In the genomic region with DNA sequence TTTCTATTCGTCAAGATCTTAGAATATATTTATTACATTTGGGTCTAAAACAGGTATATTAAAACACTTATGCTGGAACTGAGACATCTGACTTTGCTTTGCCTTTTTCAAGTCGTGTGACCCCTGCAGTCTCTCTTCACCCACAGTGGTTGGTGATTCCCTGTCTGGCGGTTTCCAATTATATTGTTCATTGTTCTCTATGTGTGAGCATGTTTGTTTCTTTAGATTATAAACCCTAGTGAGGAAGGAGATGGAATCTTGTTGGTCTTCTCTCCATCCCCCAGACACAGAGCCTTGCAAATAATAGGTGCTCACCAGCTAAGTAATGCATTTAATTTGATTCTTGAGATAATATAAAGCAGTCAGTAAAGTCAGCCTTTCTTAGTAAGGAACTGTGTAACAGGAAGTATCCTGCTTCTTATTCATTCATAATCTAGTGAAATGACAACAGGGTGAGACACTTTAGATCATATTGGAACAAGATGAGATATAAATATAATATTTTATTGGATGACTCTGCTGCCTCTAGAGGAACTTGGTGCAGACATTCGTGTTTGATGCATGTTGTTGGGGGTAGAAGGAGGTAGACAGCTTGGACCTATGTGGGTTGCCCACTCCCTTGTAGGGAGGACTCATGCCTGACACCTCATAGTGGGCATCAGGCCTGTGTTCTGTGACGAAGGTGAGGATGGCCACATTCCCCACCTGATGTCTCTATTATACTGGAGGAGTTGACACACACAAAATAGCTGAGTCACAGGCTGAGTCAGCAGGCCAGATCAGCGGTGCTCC, we compare ENCODE assay signal across 10 cellular contexts.
DNase-seq lines count a peak whose midpoint lies in the region; ATAC-seq and TF ChIP-seq lines count a peak whose summit lies in the region.
"Had no signal": no experiment of that assay in that cellular context is flagged by ENCODE, and none has a peak within 500 bp of the region (broad histone marks: within the 10 kb centered on the region; RNA-seq: fewer than 3 reads in every experiment).

No MANE protein-coding gene starts in this region.

- no peaks in the 10 kb centered on the region for H3K36me3 Mint-ChIP-seq in osteocyte (ENCODE audit: unreplicated experiment)

- ATAC-seq in HG02678 (IDR thresholded peaks at IDR 0.05; ENCODE audit: unreplicated experiment) (no peak), HG03520 (IDR thresholded peaks at IDR 0.05; ENCODE audit: unreplicated experiment) (no peak)

- H3K9me3 Mint-ChIP-seq in osteocyte (ENCODE audit: unreplicated experiment) = no peaks in the 10 kb centered on the region

- H3K27ac ChIP-seq in cingulate gyrus (ENCODE audit: low read depth, low read length) = peak overlapping the region; percentile 65
- H3K27ac ChIP-seq: pancreas had no signal

- no peak for TF ChIP-seq CTCF in NB4 (IDR thresholded peaks at IDR 0.05; ENCODE audit: low read depth, low read length)
- no peak for TF ChIP-seq CTCF in osteocyte (IDR thresholded peaks at IDR 0.05)

- peaks cover 54% of the 10 kb centered on the region for H3K4me1 Mint-ChIP-seq in osteocyte (ENCODE audit: unreplicated experiment)
- H3K4me1 Mint-ChIP-seq: B cell had no signal

- no peak overlapping the region for H3K4me3 Mint-ChIP-seq in osteocyte (ENCODE audit: unreplicated experiment)
- H3K4me3 Mint-ChIP-seq: B cell had no signal

- H3K27ac Mint-ChIP-seq in osteocyte (ENCODE audit: unreplicated experiment) = peak overlapping the region; percentile 77
- H3K27ac Mint-ChIP-seq: B cell had no signal

- H3K4me3 ChIP-seq in NB4 (ENCODE audit: low read depth, low read length) = no peak overlapping the region
- H3K4me3 ChIP-seq: pancreas had no signal

- peak; percentile 3 for DNase-seq in NCI-H146 (lab: John Stamatoyannopoulos, UW)
- no peak for DNase-seq in NCI-H146 treated with DMSO at 0.1 percent for 48 hours (lab: John Stamatoyannopoulos, UW; ENCODE audit: unreplicated experiment)
- DNase-seq in NB4 (ENCODE audit: low read depth) = peak; percentile 55
- DNase-seq in osteocyte (ENCODE audit: extremely low spot score, unreplicated experiment) = no peak
- no peak for DNase-seq in NCI-H187 (lab: John Stamatoyannopoulos, UW)
- DNase-seq: pancreas had no signal

- no peak for TF ChIP-seq POLR2A in NB4 (IDR thresholded peaks at IDR 0.05; ENCODE audit: extremely low read depth, insufficient read length)

- H3K27me3 Mint-ChIP-seq in osteocyte (ENCODE audit: unreplicated experiment) = no peaks in the 10 kb centered on the region

Comparison
In these comparisons a context has a peak if more than half of its experiments do, and no peak if none do; other contexts are left out.
1. DNase-seq: peak in NCI-H146 (single experiment) and NB4 (single experiment); none in NCI-H146 treated with DMSO at 0.1 percent for 48 hours (single experiment), osteocyte (single experiment) and NCI-H187 (0 of 2).